1 cellular context compared by ENCODE assay signal in the genomic region with DNA sequence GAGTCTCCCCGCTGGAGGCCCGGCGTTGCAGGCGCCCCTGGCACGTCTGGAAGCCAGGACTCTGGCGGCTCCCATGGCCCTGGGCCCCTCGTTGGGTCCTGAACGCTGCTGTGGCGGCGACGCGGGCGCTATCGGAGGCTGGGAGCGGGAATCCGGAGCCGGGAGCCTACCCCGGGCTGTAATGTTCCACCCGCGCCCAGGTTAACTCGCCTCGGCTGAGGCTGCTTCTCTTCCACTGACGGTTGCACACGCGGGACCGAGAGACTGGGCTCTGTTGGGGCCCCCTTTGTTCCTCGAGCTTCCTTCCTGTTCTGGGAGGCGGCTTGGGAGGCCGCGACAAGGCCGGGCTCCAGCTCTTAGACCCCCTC.
TF ChIP-seq lines count a peak whose summit lies in the region.

No MANE protein-coding gene starts in this region.

TF ChIP-seq in endothelial cell of umbilical vein, 7 proteins besides CTCF, POLR2A, EP300 and RAD21:
- TF ChIP-seq EZH2 (IDR thresholded peaks at IDR 0.05; ENCODE audit: borderline replicate concordance, low read depth, low read length, severe bottlenecking) (no peak), MAX (IDR thresholded peaks at IDR 0.05; ENCODE audit: insufficient read depth, insufficient read length) (no peak), GATA2 (IDR thresholded peaks at IDR 0.05; ENCODE audit: insufficient read depth, insufficient read length, low read depth, low read length) (no peak), FOS (IDR thresholded peaks at IDR 0.05; ENCODE audit: borderline replicate concordance, insufficient read depth, low read length) (no peak), POLR2AphosphoS5 (IDR thresholded peaks at IDR 0.05; ENCODE audit: insufficient read depth, low read depth, low read length) (no peak), MYC (IDR thresholded peaks at IDR 0.05; ENCODE audit: low read depth, low read length) (no peak), JUN (IDR thresholded peaks at IDR 0.05; ENCODE audit: borderline replicate concordance, insufficient read depth, insufficient read length, low read depth) (no peak)
